In genomic region chr1:10057305-10057704, GRCh38 we compare ENCODE assay signal across 13 cellular contexts. TPM values are rescaled to one million over a fixed set of nuclear protein-coding genes. Genes with fewer than 3 reads are reported as not detected.
A peak's percentile ranks its signal among the peaks of the same experiment; 100 is the strongest.
DNase-seq lines count a peak whose midpoint lies in the region; ATAC-seq, FAIRE-seq and TF ChIP-seq lines count a peak whose summit lies in the region.
"Had no signal": no experiment of that assay in that cellular context is flagged by ENCODE, and none has a peak within 500 bp of the region (broad histone marks: within the 10 kb centered on the region; RNA-seq: fewer than 3 reads in every experiment).

No MANE protein-coding gene starts in this region.

- H3K27ac ChIP-seq in fibroblast of lung (ENCODE audit: insufficient read depth, low read length), result no peak overlapping the region
- no peak overlapping the region for H3K27ac ChIP-seq in coronary artery
- H3K27ac ChIP-seq: testis, WERI-Rb-1 had no signal

- FAIRE-seq in RCC 7860 (lab: Jason Lieb, UNC), result peak; percentile 77

- no peak overlapping the region for H3K9ac ChIP-seq in fibroblast of lung (ENCODE audit: insufficient read depth, low read length)

- H2AFZ ChIP-seq in fibroblast of lung (ENCODE audit: low read length), result no peak overlapping the region

- peaks cover 2% of the 10 kb centered on the region for H3K4me1 ChIP-seq in fibroblast of lung (ENCODE audit: control insufficient read depth, extremely low read depth, insufficient read depth, low read length)

- H3K4me3 ChIP-seq in fibroblast of lung (replicated peaks in 1 of 4; ENCODE audit: control extremely low read depth in 1 of 4, insufficient read depth in 1 of 4, low read depth in 3 of 4, low read length in 4 of 4) (no peak overlapping the region), coronary artery (no peak overlapping the region)
- H3K4me3 ChIP-seq: testis had no signal

- DNase-seq in EL, result peak; percentile 70
- DNase-seq in RCC 7860 (ENCODE audit: low spot score), result peak; percentile 17
- DNase-seq in fibroblast of lung (ENCODE audit: low read depth in 2 of 2), result peak; percentile 28 to 70
- peak; percentile 39 for DNase-seq in renal cortical epithelial cell (ENCODE audit: low read depth)
- no peak for DNase-seq in coronary artery (ENCODE audit: low spot score)
- no peak for DNase-seq in mucosa of gallbladder (ENCODE audit: low spot score)
- no peak for DNase-seq in SK-N-DZ (ENCODE audit: low spot score)
- DNase-seq: dermis blood vessel endothelial cell, Karpas-422, NCI-H82, testis, WERI-Rb-1 had no signal

- H3K9me3 ChIP-seq in fibroblast of lung (ENCODE audit: control insufficient read depth, insufficient read depth, low read depth, low read length), result no peaks in the 10 kb centered on the region
- H3K9me3 ChIP-seq: testis had no signal

- no peak for ATAC-seq in GM18520 (IDR thresholded peaks at IDR 0.05; ENCODE audit: unreplicated experiment)

- no peaks in the 10 kb centered on the region for H3K36me3 ChIP-seq in fibroblast of lung (ENCODE audit: control insufficient read depth, insufficient read depth, low read length)

- peaks cover 27% of the 10 kb centered on the region for H3K79me2 ChIP-seq in fibroblast of lung (ENCODE audit: control insufficient read depth, insufficient read depth, low read length)

- peaks cover 2% of the 10 kb centered on the region for H4K20me1 ChIP-seq in fibroblast of lung (ENCODE audit: control insufficient read depth, extremely low read depth, insufficient read depth, low read length)

- H3K27me3 ChIP-seq in fibroblast of lung (ENCODE audit: control insufficient read depth, insufficient read depth, low read length), result no peaks in the 10 kb centered on the region
- H3K27me3 ChIP-seq: testis had no signal

- TF ChIP-seq CTCF in fibroblast of lung (conservative IDR thresholded peaks at IDR 0.05 in 1 of 2, IDR thresholded peaks at IDR 0.05 in 1 of 2; ENCODE audit: low read depth in 1 of 2, low read length in 2 of 2), result no peak
- TF ChIP-seq CTCF in coronary artery (IDR thresholded peaks at IDR 0.05), result no peak

- no peak overlapping the region for H3K4me2 ChIP-seq in fibroblast of lung (ENCODE audit: extremely low read depth, insufficient read depth, low read length)

RNA-seq across cellular contexts. Expression of gene UBE4B, which starts 24.5 kb away (rescaled TPM):
- 28.2 and 30.7 TPM in 2 replicates for total RNA-seq in fibroblast of lung
- polyA plus RNA-seq in fibroblast of lung, result 21.9 and 28.9 TPM in 2 replicates
- polyA plus RNA-seq in fibroblast of lung (2012), result 28.6 and 28.7 TPM in 2 replicates
- 37.7 and 45.8 TPM in 2 replicates for polyA minus RNA-seq in fibroblast of lung (ENCODE audit: low replicate concordance)
- 17.7 and 45.8 TPM in 2 replicates for total RNA-seq in renal cortical epithelial cell
- 40.6 TPM for total RNA-seq in mucosa of gallbladder
- 27.7 and 33.7 TPM in 2 replicates for polyA plus RNA-seq in SK-N-DZ (2014; cell fraction: cytosol; rRNA removed)
- polyA plus RNA-seq in SK-N-DZ (2014; cell fraction: nucleus; rRNA removed), result 30.9 and 48.4 TPM in 2 replicates

Comparison
In these comparisons a context has a peak if more than half of its experiments do, and no peak if none do; other contexts are left out.
1. DNase-seq: peak in EL (single experiment), RCC 7860 (single experiment), fibroblast of lung (2 of 2) and renal cortical epithelial cell (single experiment); none in coronary artery (single experiment), mucosa of gallbladder (single experiment) and SK-N-DZ (single experiment).